11 cellular contexts compared by ENCODE assay signal in genomic region chr17:75654176-75654575, GRCh38. TPM values are rescaled to one million over a fixed set of nuclear protein-coding genes. Genes with fewer than 3 reads are reported as not detected.
DNase-seq lines count a peak whose midpoint lies in the region; ATAC-seq and TF ChIP-seq lines count a peak whose summit lies in the region.
"Had no signal": no experiment of that assay in that cellular context is flagged by ENCODE, and none has a peak within 500 bp of the region (broad histone marks: within the 10 kb centered on the region; RNA-seq: fewer than 3 reads in every experiment).

No MANE protein-coding gene starts in this region.

- peaks cover 54% of the 10 kb centered on the region for H3K36me3 Mint-ChIP-seq in activated T-helper 17 cell treated with anti-CD3 and anti-CD28 coated beads, Interleukin-2, amount 50 U/mL, for 72 hours (ENCODE audit: low read depth)

- 29% methylated on average over 2 of the region's 2 CpGs for WGBS in right cardiac atrium

- intact Hi-C loops in left ventricle myocardium inferior (cut with micrococcal nuclease), result no loop called here
- intact Hi-C loops in right cardiac atrium (cut with DNase I), result no loop called here

- DNase-seq in left ventricle myocardium inferior, result no peak
- no peak for DNase-seq in right cardiac atrium
- peak; percentile 73 for DNase-seq in inferior parietal cortex (ENCODE audit: extremely low spot score)
- no peak for DNase-seq in activated CD4-positive, alpha-beta T cell treated with anti-CD3 and anti-CD28 coated beads for 4 hours
- no peak for DNase-seq in NCI-H1092 treated with DMSO at 0.1 percent for 48 hours (lab: John Stamatoyannopoulos, UW)
- DNase-seq: heart left ventricle had no signal

- no peaks in the 10 kb centered on the region for H3K27me3 Mint-ChIP-seq in activated T-helper 17 cell treated with anti-CD3 and anti-CD28 coated beads, Interleukin-2, amount 50 U/mL, for 72 hours

- H3K27ac Mint-ChIP-seq in activated T-helper 17 cell treated with anti-CD3 and anti-CD28 coated beads, Interleukin-2, amount 50 U/mL, for 72 hours, result peak overlapping the region; percentile 4
- H3K27ac Mint-ChIP-seq: stimulated activated effector memory CD8-positive, alpha-beta T cell treated with anti-CD3 and anti-CD28 coated beads, Interleukin-12 subunit alpha, Interleukin-12 subunit beta, amount 100 ng/mL, for 72 hours had no signal

- H3K27ac ChIP-seq in left ventricle myocardium inferior (replicated peaks), result no peak overlapping the region
- H3K27ac ChIP-seq in right cardiac atrium (ENCODE audit: low read length), result no peak overlapping the region
- H3K27ac ChIP-seq: heart left ventricle, SJSA1 had no signal

- H3K9me3 Mint-ChIP-seq in activated T-helper 17 cell treated with anti-CD3 and anti-CD28 coated beads, Interleukin-2, amount 50 U/mL, for 72 hours, result no peaks in the 10 kb centered on the region
- H3K9me3 Mint-ChIP-seq: stimulated activated effector memory CD8-positive, alpha-beta T cell treated with anti-CD3 and anti-CD28 coated beads, Interleukin-12 subunit alpha, Interleukin-12 subunit beta, amount 100 ng/mL, for 72 hours had no signal

- H3K9me3 ChIP-seq in left ventricle myocardium inferior (replicated peaks) (no peaks in the 10 kb centered on the region), right cardiac atrium (ENCODE audit: control insufficient read depth, low read length) (no peaks in the 10 kb centered on the region)
- H3K9me3 ChIP-seq: heart left ventricle, SJSA1 had no signal

- H3K4me3 ChIP-seq in left ventricle myocardium inferior, result no peak overlapping the region
- H3K4me3 ChIP-seq in right cardiac atrium (ENCODE audit: low read length), result no peak overlapping the region
- H3K4me3 ChIP-seq: heart left ventricle, SJSA1 had no signal

- H3K4me1 ChIP-seq in left ventricle myocardium inferior, result no peaks in the 10 kb centered on the region
- H3K4me1 ChIP-seq in right cardiac atrium (ENCODE audit: control insufficient read depth, insufficient read depth, low read length), result no peaks in the 10 kb centered on the region
- H3K4me1 ChIP-seq: SJSA1 had no signal

- peaks cover 78% of the 10 kb centered on the region for H3K36me3 ChIP-seq in left ventricle myocardium inferior

- H3K4me1 Mint-ChIP-seq in activated T-helper 17 cell treated with anti-CD3 and anti-CD28 coated beads, Interleukin-2, amount 50 U/mL, for 72 hours, result no peaks in the 10 kb centered on the region

- ATAC-seq in right cardiac atrium (no peak), HG03469 (IDR thresholded peaks at IDR 0.05; ENCODE audit: unreplicated experiment) (no peak), HG03460 (IDR thresholded peaks at IDR 0.05; ENCODE audit: unreplicated experiment) (no peak)
- ATAC-seq in activated T-helper 17 cell treated with anti-CD3 and anti-CD28 coated beads, Interleukin-2, amount 50 U/mL, for 72 hours (replicated peaks), result no peak
- ATAC-seq: stimulated activated effector memory CD8-positive, alpha-beta T cell treated with anti-CD3 and anti-CD28 coated beads, Interleukin-12 subunit alpha, Interleukin-12 subunit beta, amount 100 ng/mL, for 72 hours had no signal

- no peaks in the 10 kb centered on the region for H3K27me3 ChIP-seq in left ventricle myocardium inferior (ENCODE audit: low read depth)
- no peaks in the 10 kb centered on the region for H3K27me3 ChIP-seq in right cardiac atrium (ENCODE audit: control insufficient read depth, insufficient read depth)
- H3K27me3 ChIP-seq: heart left ventricle, SJSA1 had no signal

- H3K4me3 Mint-ChIP-seq in activated T-helper 17 cell treated with anti-CD3 and anti-CD28 coated beads, Interleukin-2, amount 50 U/mL, for 72 hours, result no peak overlapping the region
- H3K4me3 Mint-ChIP-seq: stimulated activated effector memory CD8-positive, alpha-beta T cell treated with anti-CD3 and anti-CD28 coated beads, Interleukin-12 subunit alpha, Interleukin-12 subunit beta, amount 100 ng/mL, for 72 hours had no signal

- TF ChIP-seq CTCF in left ventricle myocardium inferior (IDR thresholded peaks at IDR 0.05; ENCODE audit: borderline replicate concordance), result peak; percentile 41

RNA-seq across cellular contexts. Expression of gene RECQL5, which starts 12.8 kb away (rescaled TPM):
- total RNA-seq in left ventricle myocardium inferior (17.3 TPM), right cardiac atrium (10 to 100 TPM in 3 of 4 donors, 1 to 10 TPM in 1; 7.9 to 19.9 (median 14.8) TPM)
- 13.5 TPM for polyA plus RNA-seq in right cardiac atrium
- total RNA-seq in activated T-helper 17 cell treated with anti-CD3 and anti-CD28 coated beads, Interleukin-2, amount 50 U/mL, for 72 hours, result 10 to 100 TPM; 29.7 to 35.6 TPM

RNA-seq across cellular contexts. Expression of gene SAP30BP, which starts 13.0 kb away (rescaled TPM):
- total RNA-seq in left ventricle myocardium inferior (47.2 TPM), right cardiac atrium (10 to 100 TPM; 51.0 to 66.5 (median 56.3) TPM)
- 58.5 TPM for polyA plus RNA-seq in right cardiac atrium
- 10 to 100 TPM; 68.1 to 90.0 TPM for total RNA-seq in activated T-helper 17 cell treated with anti-CD3 and anti-CD28 coated beads, Interleukin-2, amount 50 U/mL, for 72 hours

RNA-seq across cellular contexts. Expression of gene SMIM5, which starts 20.9 kb away (rescaled TPM):
- 14.0 TPM for total RNA-seq in left ventricle myocardium inferior
- total RNA-seq in right cardiac atrium, result 10 to 100 TPM in 2 of 4 donors, 1 to 10 TPM in 2; 6.9 to 12.2 (median 9.6) TPM
- 13.5 TPM for polyA plus RNA-seq in right cardiac atrium
- total RNA-seq in activated T-helper 17 cell treated with anti-CD3 and anti-CD28 coated beads, Interleukin-2, amount 50 U/mL, for 72 hours, result under 1 TPM in 1 of 2 donors, not detected in 1; 0.21 TPM

Comparison
In these comparisons a context has a peak if more than half of its experiments do, and no peak if none do; other contexts are left out.
1. RNA of gene SMIM5, which starts 20.9 kb away (total RNA-seq): 14.0 TPM in left ventricle myocardium inferior (single experiment) and 6.9 to 12.2 TPM in right cardiac atrium; 0.21 TPM in activated T-helper 17 cell treated with anti-CD3 and anti-CD28 coated beads, Interleukin-2, amount 50 U/mL, for 72 hours; every median in the first group is over 4 times any median in the second.